Comparison of ENCODE assay signal across 10 cellular contexts in the genomic region with DNA sequence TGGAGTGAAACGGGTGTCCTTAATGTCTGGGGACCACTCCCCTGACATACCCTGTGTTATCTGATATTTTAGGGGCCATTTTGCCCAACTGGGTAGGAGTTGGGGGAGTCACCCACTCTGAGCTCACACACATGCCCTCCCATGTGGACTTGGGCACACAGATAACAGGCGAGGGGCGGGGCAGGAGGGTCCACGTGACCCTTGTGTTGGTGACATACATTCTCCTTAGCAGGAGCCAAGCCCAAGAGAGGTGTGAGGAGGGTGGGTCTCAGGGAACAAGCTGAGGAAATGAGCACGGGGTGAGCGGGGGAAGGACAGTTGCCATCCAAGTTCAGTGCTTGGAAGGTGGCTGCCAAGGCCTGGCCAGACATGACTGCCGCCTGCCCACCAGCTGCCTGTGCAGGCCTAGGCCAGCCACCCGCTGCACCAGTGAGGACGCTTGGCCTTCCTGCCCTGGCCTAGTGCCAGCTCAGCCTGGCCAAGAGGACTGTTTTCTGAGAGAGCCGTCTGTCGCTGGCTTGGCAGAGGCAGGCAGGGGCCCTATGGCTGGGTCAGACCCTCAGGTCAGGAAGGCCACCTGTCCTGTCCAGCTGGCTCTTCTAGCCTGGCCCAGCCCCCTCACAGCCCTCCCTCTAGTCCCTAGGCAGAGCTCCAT. TPM values are rescaled to one million over a fixed set of nuclear protein-coding genes. Genes with fewer than 3 reads are reported as not detected.
DNase-seq lines count a peak whose midpoint lies in the region; ATAC-seq, FAIRE-seq and TF ChIP-seq lines count a peak whose summit lies in the region.
"Had no signal": no experiment of that assay in that cellular context is flagged by ENCODE, and none has a peak within 500 bp of the region (broad histone marks: within the 10 kb centered on the region; RNA-seq: fewer than 3 reads in every experiment).

No MANE protein-coding gene starts in this region.

- no peaks in the 10 kb centered on the region for H3K79me2 ChIP-seq in parathyroid adenoma

- H3K4me1 ChIP-seq in SJCRH30 (no peaks in the 10 kb centered on the region), parathyroid adenoma (peaks cover 11% of the 10 kb centered on the region), suprapubic skin (peaks cover 37% of the 10 kb centered on the region)

- no peak for FAIRE-seq in D721Med (lab: Jason Lieb, UNC)

- no peak for TF ChIP-seq POLR2A in suprapubic skin (IDR thresholded peaks at IDR 0.05)

- peak overlapping the region; percentile 56 for H2AFZ ChIP-seq in parathyroid adenoma

- no peaks in the 10 kb centered on the region for H3K27me3 Mint-ChIP-seq in T-helper 17 cell

- H3K36me3 ChIP-seq in SJCRH30: no peaks in the 10 kb centered on the region
- H3K36me3 ChIP-seq in parathyroid adenoma (ENCODE audit: control insufficient read depth, insufficient read depth, low read length): no peaks in the 10 kb centered on the region
- H3K36me3 ChIP-seq in suprapubic skin: no peaks in the 10 kb centered on the region

- H3K36me3 Mint-ChIP-seq in T-helper 17 cell (ENCODE audit: low read depth): no peaks in the 10 kb centered on the region
- H3K36me3 Mint-ChIP-seq: stimulated activated memory B cell treated with anti-CD40 and anti-IgM and Interleukin-4, amounts not matched to agents 10 μg/mL and 1 μg/mL and 100 μg/mL, for 72 hours had no signal

- H3K27ac ChIP-seq in SJCRH30 (no peak overlapping the region), parathyroid adenoma (no peak overlapping the region), suprapubic skin (no peak overlapping the region)

- intact Hi-C loops in head of caudate nucleus (cut with DNase I): no loop called here

- H3K4me2 ChIP-seq in parathyroid adenoma (ENCODE audit: low read length): no peak overlapping the region

- H3K4me3 Mint-ChIP-seq in T-helper 17 cell: no peak overlapping the region
- H3K4me3 Mint-ChIP-seq: stimulated activated memory B cell treated with anti-CD40 and anti-IgM and Interleukin-4, amounts not matched to agents 10 μg/mL and 1 μg/mL and 100 μg/mL, for 72 hours had no signal

- WGBS in suprapubic skin: 30% methylated on average over 8 of the region's 11 CpGs

- no peak for ATAC-seq in T-helper 17 cell
- ATAC-seq: stimulated activated memory B cell treated with anti-CD40 and anti-IgM and Interleukin-4, amounts not matched to agents 10 μg/mL and 1 μg/mL and 100 μg/mL, for 72 hours had no signal

- no peak for TF ChIP-seq EP300 in suprapubic skin (IDR thresholded peaks at IDR 0.05)

- TF ChIP-seq CTCF in parathyroid adenoma (IDR thresholded peaks at IDR 0.05) (no peak), D721Med (IDR thresholded peaks at IDR 0.05; ENCODE audit: insufficient read depth, missing control alignments) (no peak), suprapubic skin (IDR thresholded peaks at IDR 0.05) (no peak)

- H3K27me3 ChIP-seq in SJCRH30 (peaks cover 4% of the 10 kb centered on the region; the same call in 1 of the 2 replicates), parathyroid adenoma (ENCODE audit: control insufficient read depth, insufficient read depth, low read length) (no peaks in the 10 kb centered on the region), suprapubic skin (no peaks in the 10 kb centered on the region)

- H3K27ac Mint-ChIP-seq in T-helper 17 cell: no peak overlapping the region
- H3K27ac Mint-ChIP-seq: stimulated activated memory B cell treated with anti-CD40 and anti-IgM and Interleukin-4, amounts not matched to agents 10 μg/mL and 1 μg/mL and 100 μg/mL, for 72 hours had no signal

- no peaks in the 10 kb centered on the region for H3K9me3 ChIP-seq in SJCRH30 (replicated peaks)
- H3K9me3 ChIP-seq in parathyroid adenoma (ENCODE audit: control insufficient read depth, low read length): no peaks in the 10 kb centered on the region
- H3K9me3 ChIP-seq in T-helper 17 cell (ENCODE audit: control insufficient read depth, low read length, poor library complexity, severe bottlenecking): no peaks in the 10 kb centered on the region
- no peaks in the 10 kb centered on the region for H3K9me3 ChIP-seq in suprapubic skin

- DNase-seq in DMS53 treated with DMSO at 0.1 percent for 48 hours (lab: John Stamatoyannopoulos, UW; ENCODE audit: unreplicated experiment) (peak; percentile 5), SJCRH30 (peak; percentile 39 to 41), head of caudate nucleus (peak in 39 of 42 donors; percentile 12 to 73 (median 48)), D721Med (ENCODE audit: insufficient read length, low spot score) (no peak), T-helper 17 cell (no peak), suprapubic skin (ENCODE audit: low spot score in 2 of 2) (no peak)
- DNase-seq in stimulated activated CD4-positive, alpha-beta T cell treated with anti-CD3 and anti-CD28 coated beads, Interleukin-15, amount 100 ng/mL, for 24 hours: no peak
- DNase-seq: islet precursor cell had no signal

- H3K4me3 ChIP-seq in SJCRH30: no peak overlapping the region
- no peak overlapping the region for H3K4me3 ChIP-seq in parathyroid adenoma (ENCODE audit: low read depth, low read length)
- no peak overlapping the region for H3K4me3 ChIP-seq in suprapubic skin

- no peak overlapping the region for H3K9ac ChIP-seq in parathyroid adenoma

- H3K4me1 Mint-ChIP-seq in T-helper 17 cell: no peaks in the 10 kb centered on the region
- H3K4me1 Mint-ChIP-seq: stimulated activated memory B cell treated with anti-CD40 and anti-IgM and Interleukin-4, amounts not matched to agents 10 μg/mL and 1 μg/mL and 100 μg/mL, for 72 hours had no signal

RNA-seq across cellular contexts. Expression of a gene that starts 31.3 kb away (rescaled TPM):
- 27.2 and 28.2 TPM in 2 replicates for total RNA-seq in SJCRH30 (2014; rRNA removed; shearing (Covaris generic))
- 10 to 100 TPM; 16.7 to 17.4 TPM for total RNA-seq in T-helper 17 cell
- 10 to 100 TPM; 60.7 to 85.3 (median 70.2) TPM for total RNA-seq in suprapubic skin

RNA-seq across cellular contexts. Expression of a gene that starts 40.0 kb away (rescaled TPM):
- 6.5 and 8.9 TPM in 2 replicates for total RNA-seq in SJCRH30 (2014; rRNA removed; shearing (Covaris generic))
- total RNA-seq in T-helper 17 cell (10 to 100 TPM; 20.8 to 27.2 TPM), suprapubic skin (10 to 100 TPM; 12.8 to 29.8 (median 17.9) TPM)

RNA-seq across cellular contexts. Expression of a gene that starts 40.1 kb away (rescaled TPM):
- 14.0 and 14.4 TPM in 2 replicates for total RNA-seq in SJCRH30 (2014; rRNA removed; shearing (Covaris generic))
- total RNA-seq in T-helper 17 cell: 10 to 100 TPM; 27.5 to 29.1 TPM
- 10 to 100 TPM; 16.5 to 35.6 (median 26.0) TPM for total RNA-seq in suprapubic skin

RNA-seq across cellular contexts. Expression of a gene that starts 45.1 kb away (rescaled TPM):
- total RNA-seq in SJCRH30 (2014; rRNA removed; shearing (Covaris generic)): 0.73 and 0.99 TPM in 2 replicates
- 1 to 10 TPM; 1.1 to 1.3 TPM for total RNA-seq in T-helper 17 cell
- 1 to 10 TPM in 3 of 4 donors, not detected in 1; 1.6 to 4.7 (median 1.9) TPM for total RNA-seq in suprapubic skin

RNA-seq across cellular contexts. Expression of a gene that starts 50.0 kb away (rescaled TPM):
- total RNA-seq in SJCRH30 (2014; rRNA removed; shearing (Covaris generic)): 11.7 and 12.7 TPM in 2 replicates
- total RNA-seq in T-helper 17 cell (100 to 1,000 TPM in 1 of 2 donors, 10 to 100 TPM in 1; 83.5 to 105 TPM), suprapubic skin (10 to 100 TPM; 33.9 to 63.3 (median 39.7) TPM)

Comparison
In these comparisons a context has a peak if more than half of its experiments do, and no peak if none do; other contexts are left out.
1. DNase-seq: peak in DMS53 treated with DMSO at 0.1 percent for 48 hours (single experiment), SJCRH30 (2 of 2) and head of caudate nucleus (39 of 42); none in D721Med (single experiment), stimulated activated CD4-positive, alpha-beta T cell treated with anti-CD3 and anti-CD28 coated beads, Interleukin-15, amount 100 ng/mL, for 24 hours (single experiment), T-helper 17 cell (0 of 3) and suprapubic skin (0 of 2).